Comparison of ENCODE assay signal across 8 cellular contexts in genomic region chr11:72721689-72722049, GRCh38. TPM values are rescaled to one million over a fixed set of nuclear protein-coding genes. Genes with fewer than 3 reads are reported as not detected.
A peak's percentile ranks its signal among the peaks of the same experiment; 100 is the strongest.
DNase-seq lines count a peak whose midpoint lies in the region; ATAC-seq and TF ChIP-seq lines count a peak whose summit lies in the region.

No MANE protein-coding gene starts in this region.

- H3K9me3 ChIP-seq in MM.1S (replicated peaks; ENCODE audit: insufficient read depth, low read length) (no peaks in the 10 kb centered on the region), gastroesophageal sphincter (no peaks in the 10 kb centered on the region)

- H3K36me3 ChIP-seq in MM.1S (replicated peaks; ENCODE audit: insufficient read depth, low read length), result no peaks in the 10 kb centered on the region
- H3K36me3 ChIP-seq in gastroesophageal sphincter, result peaks cover 0 to 21% of the 10 kb centered on the region in 2 donors

- no peak for TF ChIP-seq POLR2A in gastroesophageal sphincter (IDR thresholded peaks at IDR 0.05)

- peaks cover 78 to 87% of the 10 kb centered on the region in 2 donors for H3K36me3 Mint-ChIP-seq in CD14-positive monocyte
- H3K36me3 Mint-ChIP-seq in activated T-helper 2 cell treated with anti-CD3 and anti-CD28 coated beads, Interferon-gamma antibody, Interleukin-2, Interleukin-4, amounts not matched to agents 10 μg/mL and 5 μg/mL and 100 μg/mL, durations not matched to agents 14 hours and 24 hours and 36 hours (ENCODE audit: low read depth), result peaks cover 21% of the 10 kb centered on the region

- DNase-seq in CD14-positive monocyte (ENCODE audit: low spot score) (no peak), MM.1S (peak; percentile 41), skeletal muscle cell (ENCODE audit: low read depth) (no peak), NCI-H2029 treated with DMSO at 0.1 percent for 48 hours (lab: John Stamatoyannopoulos, UW) (no peak), AG08395 (ENCODE audit: low spot score) (no peak), iPS-NIHi11 (ENCODE audit: low spot score) (no peak)
- DNase-seq in activated T-helper 2 cell treated with anti-CD3 and anti-CD28 coated beads, Interferon-gamma antibody, Interleukin-2, Interleukin-4, amounts not matched to agents 10 μg/mL and 5 μg/mL and 100 μg/mL, durations not matched to agents 14 hours and 24 hours and 36 hours (ENCODE audit: low spot score), result peak; percentile 31

- no peak for ATAC-seq in gastroesophageal sphincter

- peaks cover 28% of the 10 kb centered on the region for H3F3A ChIP-seq in MM.1S (ENCODE audit: insufficient read depth, low read length)

- WGBS in gastroesophageal sphincter (ENCODE audit: low coverage in 1 of 2), 2 donors, result 5% methylated on average over 4 of the region's 13 CpGs; no CpG with 5 or more reads in 1 of the 2 donors

- H3K79me2 ChIP-seq in MM.1S (ENCODE audit: low read length), result peaks cover 73% of the 10 kb centered on the region

- no peaks in the 10 kb centered on the region for H3K9me3 Mint-ChIP-seq in CD14-positive monocyte
- H3K9me3 Mint-ChIP-seq in activated T-helper 2 cell treated with anti-CD3 and anti-CD28 coated beads, Interferon-gamma antibody, Interleukin-2, Interleukin-4, amounts not matched to agents 10 μg/mL and 5 μg/mL and 100 μg/mL, durations not matched to agents 14 hours and 24 hours and 36 hours, result no peaks in the 10 kb centered on the region

- TF ChIP-seq CTCF in CD14-positive monocyte (IDR thresholded peaks at IDR 0.05) (no peak), MM.1S (IDR thresholded peaks at IDR 0.05; ENCODE audit: low read length) (no peak), gastroesophageal sphincter (IDR thresholded peaks at IDR 0.05) (no peak)

- no peak for TF ChIP-seq EP300 in gastroesophageal sphincter (IDR thresholded peaks at IDR 0.05)

- H4K20me1 ChIP-seq in MM.1S (ENCODE audit: insufficient read depth, low read length), result no peaks in the 10 kb centered on the region

- H3K4me3 ChIP-seq in MM.1S (ENCODE audit: low read length), result peak overlapping the region; percentile 86
- H3K4me3 ChIP-seq in gastroesophageal sphincter, result peak overlapping the region; percentile 61 to 70
- peak overlapping the region; percentile 60 for H3K4me3 ChIP-seq in skeletal muscle cell (ENCODE audit: low read depth, low read length)

- H3K27ac Mint-ChIP-seq in CD14-positive monocyte, result peak overlapping the region; percentile 88 to 98 (median 96)
- H3K27ac Mint-ChIP-seq in activated T-helper 2 cell treated with anti-CD3 and anti-CD28 coated beads, Interferon-gamma antibody, Interleukin-2, Interleukin-4, amounts not matched to agents 10 μg/mL and 5 μg/mL and 100 μg/mL, durations not matched to agents 14 hours and 24 hours and 36 hours, result peak overlapping the region; percentile 86

- H3K27ac ChIP-seq in MM.1S (ENCODE audit: low read length), result peak overlapping the region; percentile 99
- H3K27ac ChIP-seq in gastroesophageal sphincter, result peak overlapping the region; percentile 16 to 96 (median 86)

- intact Hi-C loops in CD14-positive monocyte (cut with micrococcal nuclease), result loop anchor here (2.0 to 5.0 kb wide), 5 partner anchors 13 to 93 kb away; partner anchors contain the start of gene ATG16L2 (in 2 of the 2)
- intact Hi-C loops in activated T-helper 2 cell treated with anti-CD3 and anti-CD28 coated beads, Interferon-gamma antibody, Interleukin-2, Interleukin-4, amounts not matched to agents 10 μg/mL and 5 μg/mL and 100 μg/mL, durations not matched to agents 14 hours and 24 hours and 36 hours (cut with micrococcal nuclease), result loop anchor here (1.0 to 10.0 kb wide), 3 partner anchors 15 to 423 kb away; partner anchors contain the start of gene FCHSD2

- peaks cover 91% of the 10 kb centered on the region for H3K4me1 Mint-ChIP-seq in CD14-positive monocyte
- H3K4me1 Mint-ChIP-seq in activated T-helper 2 cell treated with anti-CD3 and anti-CD28 coated beads, Interferon-gamma antibody, Interleukin-2, Interleukin-4, amounts not matched to agents 10 μg/mL and 5 μg/mL and 100 μg/mL, durations not matched to agents 14 hours and 24 hours and 36 hours (ENCODE audit: low read depth), result peaks cover 32% of the 10 kb centered on the region

- H3K9ac ChIP-seq in MM.1S (ENCODE audit: low read length), result peak overlapping the region; percentile 96

- no peaks in the 10 kb centered on the region for H3K9me2 ChIP-seq in MM.1S (replicated peaks; ENCODE audit: insufficient read depth, low read length)

- peak overlapping the region; percentile 95 for H3K4me2 ChIP-seq in MM.1S (ENCODE audit: low read depth, low read length)

- H3K27me3 ChIP-seq in MM.1S (replicated peaks; ENCODE audit: insufficient read depth, low read length) (no peaks in the 10 kb centered on the region), gastroesophageal sphincter (no peaks in the 10 kb centered on the region)

- peaks cover 47% of the 10 kb centered on the region for H3K4me1 ChIP-seq in MM.1S (ENCODE audit: low read length)
- H3K4me1 ChIP-seq in gastroesophageal sphincter, result peaks cover 0 to 86% (median 42%) of the 10 kb centered on the region in 3 donors

- peak overlapping the region; percentile 81 for H2AFZ ChIP-seq in MM.1S (ENCODE audit: low read length)

- peaks cover 0 to 2% (median 0%) of the 10 kb centered on the region in 3 donors for H3K27me3 Mint-ChIP-seq in CD14-positive monocyte (ENCODE audit: low read depth in 3 of 3)
- H3K27me3 Mint-ChIP-seq in activated T-helper 2 cell treated with anti-CD3 and anti-CD28 coated beads, Interferon-gamma antibody, Interleukin-2, Interleukin-4, amounts not matched to agents 10 μg/mL and 5 μg/mL and 100 μg/mL, durations not matched to agents 14 hours and 24 hours and 36 hours (ENCODE audit: low read depth), result no peaks in the 10 kb centered on the region

- peak overlapping the region; percentile 90 to 99 for H3K4me3 Mint-ChIP-seq in CD14-positive monocyte
- peak overlapping the region; percentile 90 for H3K4me3 Mint-ChIP-seq in activated T-helper 2 cell treated with anti-CD3 and anti-CD28 coated beads, Interferon-gamma antibody, Interleukin-2, Interleukin-4, amounts not matched to agents 10 μg/mL and 5 μg/mL and 100 μg/mL, durations not matched to agents 14 hours and 24 hours and 36 hours (ENCODE audit: low read depth)

RNA-seq across cellular contexts. Expression of gene ARAP1, which starts 30.5 kb away (rescaled TPM):
- 10 to 100 TPM; 48.7 to 79.0 TPM for polyA plus RNA-seq in CD14-positive monocyte
- total RNA-seq in activated T-helper 2 cell treated with anti-CD3 and anti-CD28 coated beads, Interferon-gamma antibody, Interleukin-2, Interleukin-4, amounts not matched to agents 10 μg/mL and 5 μg/mL and 100 μg/mL, durations not matched to agents 14 hours and 24 hours and 36 hours, result 95.2 and 96.2 TPM in 2 replicates
- 100 to 1,000 TPM in 2 of 4 donors, 10 to 100 TPM in 2; 72.4 to 125 (median 95.1) TPM for total RNA-seq in gastroesophageal sphincter

RNA-seq across cellular contexts. Expression of gene PDE2A, which starts 47.4 kb away (rescaled TPM):
- under 1 TPM; 0.18 to 0.53 TPM for polyA plus RNA-seq in CD14-positive monocyte
- 0.44 and 0.62 TPM in 2 replicates for total RNA-seq in activated T-helper 2 cell treated with anti-CD3 and anti-CD28 coated beads, Interferon-gamma antibody, Interleukin-2, Interleukin-4, amounts not matched to agents 10 μg/mL and 5 μg/mL and 100 μg/mL, durations not matched to agents 14 hours and 24 hours and 36 hours
- 10 to 100 TPM; 31.6 to 54.2 (median 35.4) TPM for total RNA-seq in gastroesophageal sphincter

Comparison
In these comparisons a context has a peak if more than half of its experiments do, and no peak if none do; other contexts are left out.
1. DNase-seq: peak in MM.1S (single experiment) and activated T-helper 2 cell treated with anti-CD3 and anti-CD28 coated beads, Interferon-gamma antibody, Interleukin-2, Interleukin-4, amounts not matched to agents 10 μg/mL and 5 μg/mL and 100 μg/mL, durations not matched to agents 14 hours and 24 hours and 36 hours (single experiment); none in CD14-positive monocyte (single experiment), skeletal muscle cell (single experiment), NCI-H2029 treated with DMSO at 0.1 percent for 48 hours (single experiment), AG08395 (single experiment) and iPS-NIHi11 (single experiment).
2. RNA of gene PDE2A, which starts 47.4 kb away (total RNA-seq): 31.6 to 54.2 TPM in gastroesophageal sphincter; 0.44 to 0.62 TPM in activated T-helper 2 cell treated with anti-CD3 and anti-CD28 coated beads, Interferon-gamma antibody, Interleukin-2, Interleukin-4, amounts not matched to agents 10 μg/mL and 5 μg/mL and 100 μg/mL, durations not matched to agents 14 hours and 24 hours and 36 hours; every median in the first group is over 10 times any median in the second.
3. Peak in every context shown above with its lines, with median percentiles within 50 percentile points of each other: H3K4me3 ChIP-seq.